ENCODE assay signal across 33 cellular contexts in the genomic region with DNA sequence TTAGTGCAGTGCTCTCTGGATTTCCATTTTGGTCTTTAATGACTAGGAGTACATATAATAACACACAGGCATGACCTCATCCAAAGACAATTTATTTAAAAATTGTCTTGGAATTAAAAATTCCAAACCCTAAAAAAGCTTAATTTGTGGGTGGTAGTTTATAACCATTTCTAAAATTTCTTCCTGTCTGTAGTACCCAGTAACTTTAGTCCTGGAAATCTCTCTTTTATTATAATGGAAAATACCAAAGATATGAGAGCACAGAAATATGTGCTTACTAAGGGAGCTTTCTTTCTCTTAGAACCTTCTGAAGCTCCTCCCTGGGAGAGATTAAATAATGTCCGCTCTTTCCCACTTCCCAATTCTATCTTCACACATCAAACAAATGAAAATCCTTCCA.
DNase-seq lines count a peak whose midpoint lies in the region; TF ChIP-seq lines count a peak whose summit lies in the region.
"Had no signal": no experiment of that assay in that cellular context is flagged by ENCODE, and none has a peak within 500 bp of the region (broad histone marks: within the 10 kb centered on the region; RNA-seq: fewer than 3 reads in every experiment).

No MANE protein-coding gene starts in this region.

- H3K9me3 ChIP-seq in SJSA1 (replicated peaks) (no peaks in the 10 kb centered on the region), Caco-2 (no peaks in the 10 kb centered on the region), endodermal cell (ENCODE audit: control insufficient read depth, low read length) (peaks cover 9% of the 10 kb centered on the region)
- H3K9me3 ChIP-seq: esophagus squamous epithelium, gastroesophageal sphincter, testis had no signal

- peaks cover 7% of the 10 kb centered on the region for H3K9me3 Mint-ChIP-seq in osteocyte (ENCODE audit: unreplicated experiment)
- no peaks in the 10 kb centered on the region for H3K9me3 Mint-ChIP-seq in Caco-2 (ENCODE audit: unreplicated experiment)
- H3K9me3 Mint-ChIP-seq in endodermal cell: no peaks in the 10 kb centered on the region
- H3K9me3 Mint-ChIP-seq: neural crest cell had no signal

- H3K27me3 ChIP-seq in SJSA1 (replicated peaks): no peaks in the 10 kb centered on the region
- H3K27me3 ChIP-seq in Caco-2 (replicated peaks; ENCODE audit: control insufficient read depth, insufficient read depth, low read length): no peaks in the 10 kb centered on the region
- no peaks in the 10 kb centered on the region for H3K27me3 ChIP-seq in endodermal cell (ENCODE audit: control insufficient read depth, insufficient read depth, low read length, poor library complexity, severe bottlenecking)
- H3K27me3 ChIP-seq: esophagus squamous epithelium, gastroesophageal sphincter, testis had no signal

- H3K4me1 Mint-ChIP-seq in osteocyte (ENCODE audit: unreplicated experiment) (peaks cover 44% of the 10 kb centered on the region), Caco-2 (ENCODE audit: low read depth, unreplicated experiment) (peaks cover 14% of the 10 kb centered on the region), endodermal cell (peaks cover 8% of the 10 kb centered on the region)
- H3K4me1 Mint-ChIP-seq: activated CD8-positive, alpha-beta memory T cell treated with anti-CD3 and anti-CD28 coated beads, Interleukin-2, amount 10 ng/mL, durations not matched to agents 7 days and 5 days; activated naive CD8-positive, alpha-beta T cell treated with anti-CD3 and anti-CD28 coated beads, Interleukin-2, amount 10 ng/mL, durations not matched to agents 7 days and 5 days; central memory CD8-positive, alpha-beta T cell had no signal

- 95 to 100% methylated on average over 1 of the region's 1 CpG for WGBS in endodermal cell (ENCODE audit: insufficient coverage in 1 of 2, insufficient read length in 1 of 2), 2 experiments

- H3K27me3 Mint-ChIP-seq in osteocyte (ENCODE audit: unreplicated experiment) (no peaks in the 10 kb centered on the region), Caco-2 (ENCODE audit: insufficient read depth, unreplicated experiment) (no peaks in the 10 kb centered on the region), endodermal cell (ENCODE audit: insufficient read depth) (no peaks in the 10 kb centered on the region)
- H3K27me3 Mint-ChIP-seq: activated CD8-positive, alpha-beta memory T cell treated with anti-CD3 and anti-CD28 coated beads, Interleukin-2, amount 10 ng/mL, durations not matched to agents 7 days and 5 days; activated naive CD8-positive, alpha-beta T cell treated with anti-CD3 and anti-CD28 coated beads, Interleukin-2, amount 10 ng/mL, durations not matched to agents 7 days and 5 days; central memory CD8-positive, alpha-beta T cell had no signal

- intact Hi-C loops in Caco-2 (cut with micrococcal nuclease; ENCODE audit: unreplicated experiment): no loop called here

- no peak overlapping the region for H3K4me3 Mint-ChIP-seq in osteocyte (ENCODE audit: unreplicated experiment)
- H3K4me3 Mint-ChIP-seq in Caco-2 (ENCODE audit: unreplicated experiment): no peak overlapping the region
- H3K4me3 Mint-ChIP-seq in endodermal cell: no peak overlapping the region
- H3K4me3 Mint-ChIP-seq: activated CD8-positive, alpha-beta memory T cell treated with anti-CD3 and anti-CD28 coated beads, Interleukin-2, amount 10 ng/mL, durations not matched to agents 7 days and 5 days; activated naive CD8-positive, alpha-beta T cell treated with anti-CD3 and anti-CD28 coated beads, Interleukin-2, amount 10 ng/mL, durations not matched to agents 7 days and 5 days; activated T-cell treated with anti-CD3 and anti-CD28 coated beads, Interleukin-2, amount 50 U/mL, for 4 hours; central memory CD8-positive, alpha-beta T cell; neural crest cell had no signal

- H3K4me3 ChIP-seq in SJSA1: no peak overlapping the region
- H3K4me3 ChIP-seq in Caco-2 (ENCODE audit: low read depth, low read length): no peak overlapping the region
- no peak overlapping the region for H3K4me3 ChIP-seq in endodermal cell (ENCODE audit: low read length)
- H3K4me3 ChIP-seq: esophagus squamous epithelium, gastroesophageal sphincter, PC-9, testis had no signal

- TF ChIP-seq CTCF in osteocyte (IDR thresholded peaks at IDR 0.05): no peak
- TF ChIP-seq CTCF in Caco-2 (IDR thresholded peaks at IDR 0.05; ENCODE audit: insufficient read depth in 1 of 2, low read depth in 1 of 2, low read length in 1 of 2, severe bottlenecking in 1 of 2, unreplicated experiment in 1 of 2): no peak
- TF ChIP-seq CTCF in endodermal cell (conservative IDR thresholded peaks at IDR 0.05): no peak

- H3K9ac ChIP-seq in endodermal cell (ENCODE audit: extremely low read depth, low read length, poor library complexity, severe bottlenecking): no peak overlapping the region
- H3K9ac ChIP-seq: parathyroid adenoma had no signal

- no TSS peak for BruUV-seq in Caco-2 (replicated peaks; lab: Mats Ljungman, UMichigan)

- H3K4me1 ChIP-seq in SJSA1 (replicated peaks) (peaks cover 21% of the 10 kb centered on the region), Caco-2 (peaks cover 7% of the 10 kb centered on the region), endodermal cell (ENCODE audit: control insufficient read depth, insufficient read depth, low read length) (no peaks in the 10 kb centered on the region)
- H3K4me1 ChIP-seq: gastroesophageal sphincter, parathyroid adenoma, testis had no signal

- H3K36me3 Mint-ChIP-seq in osteocyte (ENCODE audit: unreplicated experiment) (no peaks in the 10 kb centered on the region), Caco-2 (ENCODE audit: insufficient read depth, unreplicated experiment) (no peaks in the 10 kb centered on the region), endodermal cell (ENCODE audit: low read depth) (no peaks in the 10 kb centered on the region)
- H3K36me3 Mint-ChIP-seq: activated CD8-positive, alpha-beta memory T cell treated with anti-CD3 and anti-CD28 coated beads, Interleukin-2, amount 10 ng/mL, durations not matched to agents 7 days and 5 days; activated naive CD8-positive, alpha-beta T cell treated with anti-CD3 and anti-CD28 coated beads, Interleukin-2, amount 10 ng/mL, durations not matched to agents 7 days and 5 days had no signal

- H3K27ac ChIP-seq in SJSA1: peak overlapping the region; percentile 76
- H3K27ac ChIP-seq in endodermal cell (ENCODE audit: low read depth, low read length): no peak overlapping the region
- H3K27ac ChIP-seq: C4-2B, esophagus squamous epithelium, gastroesophageal sphincter, parathyroid adenoma, PC-9, testis had no signal

- H3K36me3 ChIP-seq in SJSA1 (no peaks in the 10 kb centered on the region), Caco-2 (ENCODE audit: control insufficient read depth, insufficient read depth, low read length) (no peaks in the 10 kb centered on the region), endodermal cell (ENCODE audit: control insufficient read depth, insufficient read depth, low read length) (no peaks in the 10 kb centered on the region)
- H3K36me3 ChIP-seq: esophagus squamous epithelium, gastroesophageal sphincter had no signal

- H3K27ac Mint-ChIP-seq in osteocyte (ENCODE audit: unreplicated experiment) (peak overlapping the region; percentile 72), Caco-2 (ENCODE audit: unreplicated experiment) (no peak overlapping the region), endodermal cell (no peak overlapping the region)
- H3K27ac Mint-ChIP-seq: activated CD8-positive, alpha-beta memory T cell treated with anti-CD3 and anti-CD28 coated beads, Interleukin-2, amount 10 ng/mL, durations not matched to agents 7 days and 5 days; activated naive CD8-positive, alpha-beta T cell treated with anti-CD3 and anti-CD28 coated beads, Interleukin-2, amount 10 ng/mL, durations not matched to agents 7 days and 5 days had no signal

- CTCF ChIA-PET in Caco-2 (lab: Charles Lee): no interaction called here

- peak; percentile 22 for DNase-seq in AG20443 (ENCODE audit: low spot score)
- DNase-seq in SJSA1 (ENCODE audit: low read depth in 1 of 2, low spot score in 2 of 2): peak in 1 of 2 experiments; percentile 65
- DNase-seq in fibroblast of peridontal ligament (ENCODE audit: extremely low read depth): peak; percentile 52
- no peak for DNase-seq in osteocyte (ENCODE audit: extremely low spot score, unreplicated experiment)
- DNase-seq in Caco-2: no peak
- DNase-seq in NCI-H2196 treated with DMSO at 0.1 percent for 48 hours (lab: John Stamatoyannopoulos, UW; ENCODE audit: unreplicated experiment): no peak
- DNase-seq in endodermal cell: no peak
- DNase-seq: activated CD4-positive, alpha-beta T cell treated with anti-CD3 and anti-CD28 coated beads, Interleukin-2, amount 50 U/mL, for 4 hours; activated CD8-positive, alpha-beta memory T cell treated with anti-CD3 and anti-CD28 coated beads, Interleukin-2, amount 10 ng/mL, durations not matched to agents 7 days and 5 days; activated gamma-delta T cell treated with Interleukin-2 at 50 U/mL for 16 hours; activated naive CD8-positive, alpha-beta T cell treated with anti-CD3 and anti-CD28 coated beads, Interleukin-2, amount 10 ng/mL, durations not matched to agents 7 days and 5 days; activated T-cell treated with anti-CD3 and anti-CD28 coated beads, Interleukin-2, amount 50 U/mL, for 4 hours; Calu3; DMS79; esophagus squamous epithelium; hippocampal formation; Karpas-422; left colon; mammary epithelial cell; NCI-H1436; NCI-H2081 treated with DMSO at 0.1 percent for 48 hours; PC-9; retina; small intestine; stimulated activated CD4-positive, alpha-beta T cell treated with anti-CD3 and anti-CD28 coated beads, Interleukin-1b, Interleukin-23, amount 100 ng/mL, for 48 hours; stimulated activated naive CD8-positive, alpha-beta T cell treated with anti-CD3 and anti-CD28 coated beads, Interleukin-15, Interleukin-2, amounts not matched to agents 100 U/mL and 50 U/mL, for 24 hours; T-helper 2 cell; testis had no signal

- POLR2A ChIA-PET in Caco-2 (lab: Charles Lee): no interaction called here

Comparison
In these comparisons a context has a peak if more than half of its experiments do, and no peak if none do; other contexts are left out.
1. DNase-seq: peak in AG20443 (single experiment) and fibroblast of peridontal ligament (single experiment); none in osteocyte (single experiment), Caco-2 (0 of 2), NCI-H2196 treated with DMSO at 0.1 percent for 48 hours (single experiment) and endodermal cell (single experiment).